In the genomic region with DNA sequence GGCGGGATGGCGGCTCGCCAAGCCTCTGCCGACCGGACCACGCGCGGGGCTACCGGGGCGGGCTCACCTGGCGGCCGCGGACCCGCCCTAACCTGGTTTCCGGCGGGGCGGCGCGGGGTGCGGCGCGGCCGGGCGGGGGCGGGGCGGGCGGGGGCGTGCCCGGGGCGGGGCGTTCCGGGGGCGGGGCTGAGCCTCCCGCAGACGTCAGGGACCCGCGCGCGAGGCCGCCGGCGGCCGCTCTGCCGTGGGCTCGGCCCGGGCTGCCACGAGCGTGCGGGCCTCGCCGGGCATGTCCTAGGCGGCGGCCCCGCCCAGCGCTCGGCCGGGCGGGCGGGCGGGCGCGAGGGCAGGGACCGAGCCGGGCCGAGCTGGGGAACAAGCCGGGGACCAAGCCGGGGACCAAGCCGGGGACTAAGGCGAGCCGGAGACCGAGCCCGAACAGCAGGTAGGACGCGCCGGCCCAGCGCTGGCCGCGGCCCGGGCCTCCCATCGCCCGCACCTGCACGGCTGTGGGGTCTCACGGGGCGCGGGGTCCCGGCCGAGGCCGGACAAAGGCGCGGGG, we compare ENCODE assay signal across 8 cellular contexts. TPM values are rescaled to one million over a fixed set of nuclear protein-coding genes. Genes with fewer than 3 reads are reported as not detected.
DNase-seq lines count a peak whose midpoint lies in the region; ATAC-seq and TF ChIP-seq lines count a peak whose summit lies in the region.

A gene (plus strand): TSS at position 200 of the 562 bp plus-strand sequence. CDS start 3,183 bp downstream, outside the sequence.

- peak within 1 kb of the TSS; percentile 90 for H3K4me3 Mint-ChIP-seq in WTC11
- peak within 1 kb of the TSS; percentile 60 for H3K4me3 Mint-ChIP-seq in dendritic cell treated with granulocyte-macrophage colony-stimulating factor and Interleukin-4, amounts not matched to agents 40 ng/mL and 50 ng/mL, for 4 days

- TF ChIP-seq CTCF in BJ (IDR thresholded peaks at IDR 0.05; ENCODE audit: insufficient read depth, low read depth, low read length) (no peak), WTC11 (IDR thresholded peaks at IDR 0.05) (no peak), left lung (IDR thresholded peaks at IDR 0.05) (no peak)

- H3K36me3 ChIP-seq in BJ (ENCODE audit: control insufficient read depth, insufficient read depth, low read length) = peaks cover 3% of the 10 kb centered on the region
- peaks cover 0 to 8% of the 10 kb centered on the region in 2 donors for H3K36me3 ChIP-seq in left lung

- H3K27me3 ChIP-seq in BJ (ENCODE audit: control insufficient read depth, insufficient read depth, low read length) = peaks cover 15% of the 10 kb centered on the region
- peaks cover 0 to 49% of the 10 kb centered on the region in 2 donors for H3K27me3 ChIP-seq in left lung

- ATAC-seq in HG03139 (IDR thresholded peaks at IDR 0.05; ENCODE audit: unreplicated experiment) (peak; percentile 51), WTC11 (peak; percentile 29), left lung (peak; percentile 55), GM21619 (IDR thresholded peaks at IDR 0.05; ENCODE audit: unreplicated experiment) (no peak), HG02571 (IDR thresholded peaks at IDR 0.05; ENCODE audit: unreplicated experiment) (no peak)

- DNase-seq in BJ (ENCODE audit: low read depth) (no peak), WTC11 (ENCODE audit: low spot score) (peak; percentile 39), left lung (peak; percentile 37 to 85)
- DNase-seq in stimulated activated CD4-positive, alpha-beta T cell treated with anti-CD3 and anti-CD28 coated beads, Interleukin-4, amount 100 ng/mL, for 24 hours = peak; percentile 32

- H3K4me1 ChIP-seq in left lung = peaks cover 8 to 30% of the 10 kb centered on the region in 2 donors

- POLR2A ChIA-PET in BJ (lab: Charles Lee) (no interaction called here), WTC11 (lab: Charles Lee) (interaction anchor here (1.0 to 1.2 kb wide), 2 partner anchors 21 to 97 kb away, joined by 3 to 5 read pairs; no protein-coding TSS in a partner anchor)

- H3K4me3 ChIP-seq in BJ (ENCODE audit: low read depth, low read length) = peak within 1 kb of the TSS; percentile 77
- peak within 1 kb of the TSS; percentile 52 to 56 for H3K4me3 ChIP-seq in left lung

- no peaks in the 10 kb centered on the region for H3K9me3 ChIP-seq in left lung

- intact Hi-C loops in dendritic cell treated with granulocyte-macrophage colony-stimulating factor and Interleukin-4, amounts not matched to agents 40 ng/mL and 50 ng/mL, for 4 days (cut with micrococcal nuclease) = no loop called here
- intact Hi-C loops in left lung (cut with DNase I) = no loop called here

- peaks cover 18% of the 10 kb centered on the region for H3K4me1 Mint-ChIP-seq in WTC11
- H3K4me1 Mint-ChIP-seq in dendritic cell treated with granulocyte-macrophage colony-stimulating factor and Interleukin-4, amounts not matched to agents 40 ng/mL and 50 ng/mL, for 4 days (ENCODE audit: low read depth) = peaks cover 3% of the 10 kb centered on the region

- no peaks in the 10 kb centered on the region for H3K27me3 Mint-ChIP-seq in WTC11 (ENCODE audit: low read depth)
- peaks cover 36% of the 10 kb centered on the region for H3K27me3 Mint-ChIP-seq in dendritic cell treated with granulocyte-macrophage colony-stimulating factor and Interleukin-4, amounts not matched to agents 40 ng/mL and 50 ng/mL, for 4 days

- CTCF ChIA-PET in BJ (lab: Yijun Ruan, JAX) = interaction anchor here (0.6 to 1.2 kb wide), 2 partner anchors 34 to 788 kb away, joined by 3 read pairs; no protein-coding TSS in a partner anchor
- CTCF ChIA-PET in WTC11 (lab: Charles Lee) = interaction anchor here (1.1 to 2.9 kb wide), 4 partner anchors 18 to 96 kb away, joined by 4 to 43 read pairs (median 9); a partner anchor contains a TSS

- H3K9me3 Mint-ChIP-seq in WTC11 = no peaks in the 10 kb centered on the region
- no peaks in the 10 kb centered on the region for H3K9me3 Mint-ChIP-seq in dendritic cell treated with granulocyte-macrophage colony-stimulating factor and Interleukin-4, amounts not matched to agents 40 ng/mL and 50 ng/mL, for 4 days

- H3K36me3 Mint-ChIP-seq in WTC11 = peaks cover 3% of the 10 kb centered on the region; the same call in 1 of the 2 replicates
- H3K36me3 Mint-ChIP-seq in dendritic cell treated with granulocyte-macrophage colony-stimulating factor and Interleukin-4, amounts not matched to agents 40 ng/mL and 50 ng/mL, for 4 days (ENCODE audit: low read depth) = no peaks in the 10 kb centered on the region

- H3K27ac ChIP-seq in left lung = peak within 1 kb of the TSS; percentile 53 to 70

- peak within 1 kb of the TSS; percentile 90; the same call in 1 of the 2 replicates for H3K27ac Mint-ChIP-seq in WTC11
- H3K27ac Mint-ChIP-seq in dendritic cell treated with granulocyte-macrophage colony-stimulating factor and Interleukin-4, amounts not matched to agents 40 ng/mL and 50 ng/mL, for 4 days = no peak within 1 kb of the TSS

TF ChIP-seq in WTC11, 78 proteins besides CTCF, POLR2A, EP300 and RAD21 (continues in another document):
- TF ChIP-seq GABPB1 (CRISPR knock-in tag; IDR thresholded peaks at IDR 0.05) = no peak
- TF ChIP-seq ZNF671 (CRISPR knock-in tag; IDR thresholded peaks at IDR 0.05) = no peak
- TF ChIP-seq SMAD3 (CRISPR knock-in tag; IDR thresholded peaks at IDR 0.05; ENCODE audit: borderline replicate concordance) = no peak
- no peak for TF ChIP-seq JAZF1 (CRISPR knock-in tag; IDR thresholded peaks at IDR 0.05)
- no peak for TF ChIP-seq ETV6 (CRISPR knock-in tag; IDR thresholded peaks at IDR 0.05)
- TF ChIP-seq, protein P1, sequence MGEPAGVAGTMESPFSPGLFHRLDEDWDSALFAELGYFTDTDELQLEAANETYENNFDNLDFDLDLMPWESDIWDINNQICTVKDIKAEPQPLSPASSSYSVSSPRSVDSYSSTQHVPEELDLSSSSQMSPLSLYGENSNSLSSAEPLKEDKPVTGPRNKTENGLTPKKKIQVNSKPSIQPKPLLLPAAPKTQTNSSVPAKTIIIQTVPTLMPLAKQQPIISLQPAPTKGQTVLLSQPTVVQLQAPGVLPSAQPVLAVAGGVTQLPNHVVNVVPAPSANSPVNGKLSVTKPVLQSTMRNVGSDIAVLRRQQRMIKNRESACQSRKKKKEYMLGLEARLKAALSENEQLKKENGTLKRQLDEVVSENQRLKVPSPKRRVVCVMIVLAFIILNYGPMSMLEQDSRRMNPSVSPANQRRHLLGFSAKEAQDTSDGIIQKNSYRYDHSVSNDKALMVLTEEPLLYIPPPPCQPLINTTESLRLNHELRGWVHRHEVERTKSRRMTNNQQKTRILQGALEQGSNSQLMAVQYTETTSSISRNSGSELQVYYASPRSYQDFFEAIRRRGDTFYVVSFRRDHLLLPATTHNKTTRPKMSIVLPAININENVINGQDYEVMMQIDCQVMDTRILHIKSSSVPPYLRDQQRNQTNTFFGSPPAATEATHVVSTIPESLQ (CRISPR knock-in tag; IDR thresholded peaks at IDR 0.05) = no peak
- TF ChIP-seq, protein P2, sequence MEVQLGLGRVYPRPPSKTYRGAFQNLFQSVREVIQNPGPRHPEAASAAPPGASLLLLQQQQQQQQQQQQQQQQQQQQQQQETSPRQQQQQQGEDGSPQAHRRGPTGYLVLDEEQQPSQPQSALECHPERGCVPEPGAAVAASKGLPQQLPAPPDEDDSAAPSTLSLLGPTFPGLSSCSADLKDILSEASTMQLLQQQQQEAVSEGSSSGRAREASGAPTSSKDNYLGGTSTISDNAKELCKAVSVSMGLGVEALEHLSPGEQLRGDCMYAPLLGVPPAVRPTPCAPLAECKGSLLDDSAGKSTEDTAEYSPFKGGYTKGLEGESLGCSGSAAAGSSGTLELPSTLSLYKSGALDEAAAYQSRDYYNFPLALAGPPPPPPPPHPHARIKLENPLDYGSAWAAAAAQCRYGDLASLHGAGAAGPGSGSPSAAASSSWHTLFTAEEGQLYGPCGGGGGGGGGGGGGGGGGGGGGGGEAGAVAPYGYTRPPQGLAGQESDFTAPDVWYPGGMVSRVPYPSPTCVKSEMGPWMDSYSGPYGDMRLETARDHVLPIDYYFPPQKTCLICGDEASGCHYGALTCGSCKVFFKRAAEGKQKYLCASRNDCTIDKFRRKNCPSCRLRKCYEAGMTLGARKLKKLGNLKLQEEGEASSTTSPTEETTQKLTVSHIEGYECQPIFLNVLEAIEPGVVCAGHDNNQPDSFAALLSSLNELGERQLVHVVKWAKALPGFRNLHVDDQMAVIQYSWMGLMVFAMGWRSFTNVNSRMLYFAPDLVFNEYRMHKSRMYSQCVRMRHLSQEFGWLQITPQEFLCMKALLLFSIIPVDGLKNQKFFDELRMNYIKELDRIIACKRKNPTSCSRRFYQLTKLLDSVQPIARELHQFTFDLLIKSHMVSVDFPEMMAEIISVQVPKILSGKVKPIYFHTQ (CRISPR knock-in tag; IDR thresholded peaks at IDR 0.05) = no peak
- no peak for TF ChIP-seq ZNF138 (CRISPR knock-in tag; conservative IDR thresholded peaks at IDR 0.05)
- TF ChIP-seq, protein P3, sequence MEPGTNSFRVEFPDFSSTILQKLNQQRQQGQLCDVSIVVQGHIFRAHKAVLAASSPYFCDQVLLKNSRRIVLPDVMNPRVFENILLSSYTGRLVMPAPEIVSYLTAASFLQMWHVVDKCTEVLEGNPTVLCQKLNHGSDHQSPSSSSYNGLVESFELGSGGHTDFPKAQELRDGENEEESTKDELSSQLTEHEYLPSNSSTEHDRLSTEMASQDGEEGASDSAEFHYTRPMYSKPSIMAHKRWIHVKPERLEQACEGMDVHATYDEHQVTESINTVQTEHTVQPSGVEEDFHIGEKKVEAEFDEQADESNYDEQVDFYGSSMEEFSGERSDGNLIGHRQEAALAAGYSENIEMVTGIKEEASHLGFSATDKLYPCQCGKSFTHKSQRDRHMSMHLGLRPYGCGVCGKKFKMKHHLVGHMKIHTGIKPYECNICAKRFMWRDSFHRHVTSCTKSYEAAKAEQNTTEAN (CRISPR knock-in tag; IDR thresholded peaks at IDR 0.05) = no peak
- no peak for TF ChIP-seq TEAD1 (CRISPR knock-in tag; IDR thresholded peaks at IDR 0.05)
- TF ChIP-seq PRRX2 (CRISPR knock-in tag; IDR thresholded peaks at IDR 0.05) = no peak
- TF ChIP-seq, protein P4, sequence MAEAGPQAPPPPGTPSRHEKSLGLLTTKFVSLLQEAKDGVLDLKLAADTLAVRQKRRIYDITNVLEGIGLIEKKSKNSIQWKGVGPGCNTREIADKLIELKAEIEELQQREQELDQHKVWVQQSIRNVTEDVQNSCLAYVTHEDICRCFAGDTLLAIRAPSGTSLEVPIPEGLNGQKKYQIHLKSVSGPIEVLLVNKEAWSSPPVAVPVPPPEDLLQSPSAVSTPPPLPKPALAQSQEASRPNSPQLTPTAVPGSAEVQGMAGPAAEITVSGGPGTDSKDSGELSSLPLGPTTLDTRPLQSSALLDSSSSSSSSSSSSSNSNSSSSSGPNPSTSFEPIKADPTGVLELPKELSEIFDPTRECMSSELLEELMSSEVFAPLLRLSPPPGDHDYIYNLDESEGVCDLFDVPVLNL (CRISPR knock-in tag; IDR thresholded peaks at IDR 0.05; ENCODE audit: borderline replicate concordance, low read depth) = no peak
- no peak for TF ChIP-seq HMGA2 (CRISPR knock-in tag; IDR thresholded peaks at IDR 0.05)

RNA-seq across cellular contexts. Expression of the gene that starts here (rescaled TPM):
- 5.4 and 8.0 TPM in 2 replicates for polyA plus RNA-seq in BJ (2011; rRNA removed)
- polyA minus RNA-seq in BJ (2011; rRNA and poly(A)+ RNA removed) = 4.3 and 5.4 TPM in 2 replicates
- total RNA-seq in WTC11 (2021) (33.6 to 47.0 TPM (median 33.8 TPM) in 3 replicates), left lung (10 to 100 TPM; 35.1 to 42.3 TPM)

Comparison
In these comparisons a context has a peak if more than half of its experiments do, and no peak if none do; other contexts are left out.
1. ATAC-seq: peak in HG03139 (single experiment), WTC11 (single experiment) and left lung (single experiment); none in GM21619 (single experiment) and HG02571 (single experiment).